In genomic region chr1:199931666-199932377, GRCh38 we compare ENCODE assay signal across 1 cellular context.
TF ChIP-seq lines count a peak whose summit lies in the region.

No MANE protein-coding gene starts in this region.

TF ChIP-seq in K562, 482 proteins besides CTCF, POLR2A, EP300 and RAD21 (continued from another document and continues in another):
- TF ChIP-seq BCL6 (CRISPR knock-in tag; IDR thresholded peaks at IDR 0.05) = no peak
- no peak for TF ChIP-seq TSHZ1 (CRISPR knock-in tag; IDR thresholded peaks at IDR 0.05)
- peak; percentile 37; the same call in 1 of the 2 replicates for TF ChIP-seq TFE3 (CRISPR knock-in tag; IDR thresholded peaks at IDR 0.05)
- TF ChIP-seq ZKSCAN1 (IDR thresholded peaks at IDR 0.05; ENCODE audit: low read depth, low read length) = no peak
- 0 out of 2 replicates have a peak, but pooled peaks have one; percentile 54 for TF ChIP-seq ZNF175 (CRISPR knock-in tag; IDR thresholded peaks at IDR 0.05; ENCODE audit: low read depth)
- TF ChIP-seq ZNF668 (CRISPR knock-in tag; IDR thresholded peaks at IDR 0.05) = 0 out of 2 replicates have a peak, but pooled peaks have one; percentile 8
- peak; percentile 90; the same call in 1 of the 2 replicates for TF ChIP-seq IRF1 (CRISPR knock-in tag; IDR thresholded peaks at IDR 0.05; ENCODE audit: borderline replicate concordance)
- TF ChIP-seq ZBTB40 (IDR thresholded peaks at IDR 0.05) = peak; percentile 74
- TF ChIP-seq ZBTB40 (CRISPR knock-in tag; IDR thresholded peaks at IDR 0.05) = no peak
- TF ChIP-seq EP400 (IDR thresholded peaks at IDR 0.05) = peak; percentile 60
- TF ChIP-seq THAP12 (CRISPR knock-in tag; IDR thresholded peaks at IDR 0.05) = no peak
- TF ChIP-seq ATF1 (CRISPR knock-in tag; IDR thresholded peaks at IDR 0.05) = no peak
- peak; percentile 85 for TF ChIP-seq ATF1 (tag; IDR thresholded peaks at IDR 0.05)
- 0 out of 4 replicates have a peak, but pooled peaks of 1 of the 2 experiments have one; percentile 9 for TF ChIP-seq MAZ (CRISPR knock-in tag; conservative IDR thresholded peaks at IDR 0.05 in 1 of 2, IDR thresholded peaks at IDR 0.05 in 1 of 2)
- TF ChIP-seq ZKSCAN3 (CRISPR knock-in tag; IDR thresholded peaks at IDR 0.05) = no peak
- TF ChIP-seq ZNF766 (CRISPR knock-in tag; conservative IDR thresholded peaks at IDR 0.05) = peak; percentile 32; the same call in 1 of the 2 replicates
- peak; percentile 62; the same call in 1 of the 2 replicates for TF ChIP-seq EHMT2 (IDR thresholded peaks at IDR 0.05)
- TF ChIP-seq TAF7 (tag; IDR thresholded peaks at IDR 0.05) = peak; percentile 15; the same call in 1 of the 2 replicates
- TF ChIP-seq ZNF75A (CRISPR knock-in tag; IDR thresholded peaks at IDR 0.05) = no peak
- peak; percentile 66; the same call in 1 of the 2 replicates for TF ChIP-seq ATF7 (IDR thresholded peaks at IDR 0.05)
- TF ChIP-seq ATF2 (CRISPR knock-in tag; IDR thresholded peaks at IDR 0.05) = no peak
- TF ChIP-seq SIN3A (IDR thresholded peaks at IDR 0.05; ENCODE audit: borderline replicate concordance in 2 of 2, control insufficient read depth in 1 of 2, low read depth in 2 of 2, low read length in 2 of 2) = no peak; a peak in 1 of 4 replicates
- peak in 1 of 2 experiments; percentile 56; a peak in 1 of 4 replicates for TF ChIP-seq ZNF639 (CRISPR knock-in tag; conservative IDR thresholded peaks at IDR 0.05 in 1 of 2, IDR thresholded peaks at IDR 0.05 in 1 of 2)
- no peak for TF ChIP-seq POLR3G (IDR thresholded peaks at IDR 0.05; ENCODE audit: extremely low read depth, insufficient read length, insufficient replicate concordance)
- TF ChIP-seq ERF (CRISPR knock-in tag; IDR thresholded peaks at IDR 0.05) = no peak
- TF ChIP-seq ESRRA (IDR thresholded peaks at IDR 0.05; ENCODE audit: borderline replicate concordance, low read depth) = peak; percentile 31; the same call in 1 of the 2 replicates
- 0 out of 2 replicates have a peak, but pooled peaks have one; percentile 9 for TF ChIP-seq CTBP1 (IDR thresholded peaks at IDR 0.05; ENCODE audit: borderline replicate concordance)
- peak; percentile 32; the same call in 1 of the 2 replicates for TF ChIP-seq CREB1 (IDR thresholded peaks at IDR 0.05)
- no peak for TF ChIP-seq CREB1 (CRISPR knock-in tag; IDR thresholded peaks at IDR 0.05)
- TF ChIP-seq MNT (conservative IDR thresholded peaks at IDR 0.05) = peak; percentile 84 to 89
- no peak for TF ChIP-seq ZNF395 (CRISPR knock-in tag; IDR thresholded peaks at IDR 0.05)
